8 cellular contexts compared by ENCODE assay signal in genomic region chr1:214602764-214603657, GRCh38. TPM values are rescaled to one million over a fixed set of nuclear protein-coding genes. Genes with fewer than 3 reads are reported as not detected.
DNase-seq lines count a peak whose midpoint lies in the region; ATAC-seq and TF ChIP-seq lines count a peak whose summit lies in the region.

CENPF (plus strand) TSS chr1:214603195; CDS start chr1:214613755, 10,560 bp downstream.

- H3K27me3 ChIP-seq in heart left ventricle (no peaks in the 10 kb centered on the region), upper lobe of right lung (no peaks in the 10 kb centered on the region)

- H3K4me1 ChIP-seq in heart left ventricle (peaks cover 0 to 16% (median 5%) of the 10 kb centered on the region in 12 donors), upper lobe of right lung (peaks cover 11% of the 10 kb centered on the region)

- H3K27ac Mint-ChIP-seq in activated naive CD8-positive, alpha-beta T cell treated with anti-CD3 and anti-CD28 coated beads, Interleukin-2, amount 50 U/mL, for 24 hours: peak within 1 kb of the TSS; percentile 98

- peak within 1 kb of the TSS; percentile 91 for H3K4me3 Mint-ChIP-seq in activated naive CD8-positive, alpha-beta T cell treated with anti-CD3 and anti-CD28 coated beads, Interleukin-2, amount 50 U/mL, for 24 hours

- H3K36me3 Mint-ChIP-seq in activated naive CD8-positive, alpha-beta T cell treated with anti-CD3 and anti-CD28 coated beads, Interleukin-2, amount 50 U/mL, for 24 hours (ENCODE audit: low read depth): peaks cover 5% of the 10 kb centered on the region

- peak; percentile 95 for DNase-seq in NCI-H1417 treated with DMSO at 0.1 percent for 48 hours (lab: John Stamatoyannopoulos, UW)
- peak; percentile 99 for DNase-seq in SW480 (ENCODE audit: low spot score)
- peak; percentile 89 for DNase-seq in activated naive CD8-positive, alpha-beta T cell treated with anti-CD3 and anti-CD28 coated beads, Interleukin-2, amount 50 U/mL, for 24 hours
- peak; percentile 93 to 96 (median 96) for DNase-seq in heart left ventricle
- peak; percentile 91 to 99 (median 94) for DNase-seq in posterior cingulate gyrus
- peak; percentile 96 for DNase-seq in upper lobe of right lung

- no peak for TF ChIP-seq POLR2A in heart left ventricle (IDR thresholded peaks at IDR 0.05)

- peak within 1 kb of the TSS; percentile 62 to 98 (median 75) for H3K4me3 ChIP-seq in heart left ventricle
- H3K4me3 ChIP-seq in upper lobe of right lung: peak within 1 kb of the TSS; percentile 80

- TF ChIP-seq CTCF in GM12874 (IDR thresholded peaks at IDR 0.05; ENCODE audit: insufficient read depth, low read depth, low read length) (0 out of 2 replicates have a peak, but pooled peaks have one; percentile 12), heart left ventricle (IDR thresholded peaks at IDR 0.05) (peak; percentile 12 to 60 (median 32)), upper lobe of right lung (IDR thresholded peaks at IDR 0.05) (peak; percentile 36)

- H3K9me3 Mint-ChIP-seq in activated naive CD8-positive, alpha-beta T cell treated with anti-CD3 and anti-CD28 coated beads, Interleukin-2, amount 50 U/mL, for 24 hours: no peaks in the 10 kb centered on the region

- intact Hi-C loops in heart left ventricle (cut with DNase I) (no loop called here), posterior cingulate gyrus (cut with DNase I) (no loop called here), upper lobe of right lung (cut with DNase I) (no loop called here)

- H3K36me3 ChIP-seq in heart left ventricle (no peaks in the 10 kb centered on the region), upper lobe of right lung (no peaks in the 10 kb centered on the region)

- H3K27ac ChIP-seq in heart left ventricle (peak within 1 kb of the TSS in 1 of 12 donors; percentile 40), upper lobe of right lung (no peak within 1 kb of the TSS)

- 0 to 1% (median 1%) methylated on average over 41 to 65 of the region's 65 CpGs for WGBS in heart left ventricle, 4 donors

- peaks cover 3% of the 10 kb centered on the region for H3K27me3 Mint-ChIP-seq in activated naive CD8-positive, alpha-beta T cell treated with anti-CD3 and anti-CD28 coated beads, Interleukin-2, amount 50 U/mL, for 24 hours

- H3K9me3 ChIP-seq in heart left ventricle (no peaks in the 10 kb centered on the region), upper lobe of right lung (no peaks in the 10 kb centered on the region)

- H3K4me1 Mint-ChIP-seq in activated naive CD8-positive, alpha-beta T cell treated with anti-CD3 and anti-CD28 coated beads, Interleukin-2, amount 50 U/mL, for 24 hours: peaks cover 19% of the 10 kb centered on the region

- peak; percentile 99 for ATAC-seq in HG02763 (IDR thresholded peaks at IDR 0.05; ENCODE audit: unreplicated experiment)
- ATAC-seq in activated naive CD8-positive, alpha-beta T cell treated with anti-CD3 and anti-CD28 coated beads, Interleukin-2, amount 50 U/mL, for 24 hours: peak; percentile 94
- ATAC-seq in heart left ventricle: peak; percentile 100
- ATAC-seq in upper lobe of right lung: peak; percentile 100

RNA-seq across cellular contexts. Expression of gene CENPF, which starts in this region (rescaled TPM):
- total RNA-seq in heart left ventricle: 1 to 10 TPM in 5 of 9 donors, under 1 TPM in 4; 0.13 to 8.8 (median 1.1) TPM
- under 1 TPM; 0.04 to 0.46 TPM for polyA plus RNA-seq in heart left ventricle
- 1.5 TPM for total RNA-seq in upper lobe of right lung
